8 cellular contexts compared by ENCODE assay signal in the genomic region with DNA sequence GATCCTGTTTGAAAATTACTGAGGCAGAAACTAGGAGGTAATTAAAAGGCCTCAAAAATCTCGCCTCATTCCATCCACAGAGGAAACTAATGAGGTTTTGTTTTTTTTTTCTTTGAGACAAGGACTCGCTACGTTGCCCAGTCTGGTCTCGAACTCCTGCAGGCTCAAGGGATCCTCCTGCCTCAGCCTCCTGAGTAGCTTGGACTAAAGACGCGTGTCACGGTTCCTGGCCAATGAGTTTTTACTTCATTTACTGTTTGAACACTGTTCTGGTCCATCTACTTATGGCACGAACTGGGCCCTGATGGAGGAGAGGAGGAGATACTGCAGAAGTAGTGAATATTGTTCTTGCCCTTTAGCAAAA. TPM values are rescaled to one million over a fixed set of nuclear protein-coding genes. Genes with fewer than 3 reads are reported as not detected.
DNase-seq lines count a peak whose midpoint lies in the region; ATAC-seq, FAIRE-seq and TF ChIP-seq lines count a peak whose summit lies in the region.

No MANE protein-coding gene starts in this region.

- H3K27ac Mint-ChIP-seq in activated CD8-positive, alpha-beta memory T cell treated with anti-CD3 and anti-CD28 coated beads, Interleukin-2, amount 10 ng/mL, durations not matched to agents 7 days and 5 days, result peak overlapping the region; percentile 92
- H3K27ac Mint-ChIP-seq in activated naive CD8-positive, alpha-beta T cell treated with anti-CD3 and anti-CD28 coated beads, Interleukin-2, amount 50 U/mL, for 24 hours, result peak overlapping the region; percentile 69

- peaks cover 29% of the 10 kb centered on the region for H3K36me3 Mint-ChIP-seq in activated CD8-positive, alpha-beta memory T cell treated with anti-CD3 and anti-CD28 coated beads, Interleukin-2, amount 10 ng/mL, durations not matched to agents 7 days and 5 days
- peaks cover 38% of the 10 kb centered on the region for H3K36me3 Mint-ChIP-seq in activated naive CD8-positive, alpha-beta T cell treated with anti-CD3 and anti-CD28 coated beads, Interleukin-2, amount 50 U/mL, for 24 hours (ENCODE audit: low read depth)

- H2AFZ ChIP-seq in HepG2 (ENCODE audit: low read length), result no peak overlapping the region

- H3K4me1 Mint-ChIP-seq in activated CD8-positive, alpha-beta memory T cell treated with anti-CD3 and anti-CD28 coated beads, Interleukin-2, amount 10 ng/mL, durations not matched to agents 7 days and 5 days, result peaks cover 38% of the 10 kb centered on the region
- peaks cover 37% of the 10 kb centered on the region for H3K4me1 Mint-ChIP-seq in activated naive CD8-positive, alpha-beta T cell treated with anti-CD3 and anti-CD28 coated beads, Interleukin-2, amount 50 U/mL, for 24 hours

- POLR2A ChIA-PET in HepG2 (lab: Yijun Ruan, JAX), result interaction anchor here (0.6 to 6.9 kb wide), 20 partner anchors 12 to 482 kb away, joined by 3 to 69 read pairs (median 4); a partner anchor contains a TSS

- H3K9me3 Mint-ChIP-seq in activated CD8-positive, alpha-beta memory T cell treated with anti-CD3 and anti-CD28 coated beads, Interleukin-2, amount 10 ng/mL, durations not matched to agents 7 days and 5 days (ENCODE audit: low read depth), result no peaks in the 10 kb centered on the region
- H3K9me3 Mint-ChIP-seq in activated naive CD8-positive, alpha-beta T cell treated with anti-CD3 and anti-CD28 coated beads, Interleukin-2, amount 50 U/mL, for 24 hours, result no peaks in the 10 kb centered on the region

- H3K27me3 ChIP-seq in HepG2 (ENCODE audit: control insufficient read depth in 1 of 2, insufficient read depth in 2 of 2, low read length in 2 of 2), result no peaks in the 10 kb centered on the region; a peak in 1 of 5 replicates
- no peaks in the 10 kb centered on the region for H3K27me3 ChIP-seq in thymus (ENCODE audit: control insufficient read depth, insufficient read depth)

- H3K9ac ChIP-seq in HepG2 (ENCODE audit: insufficient read depth, low read depth, low read length), result peak overlapping the region; percentile 81

- no peaks in the 10 kb centered on the region for H3K27me3 Mint-ChIP-seq in activated CD8-positive, alpha-beta memory T cell treated with anti-CD3 and anti-CD28 coated beads, Interleukin-2, amount 10 ng/mL, durations not matched to agents 7 days and 5 days
- no peaks in the 10 kb centered on the region for H3K27me3 Mint-ChIP-seq in activated naive CD8-positive, alpha-beta T cell treated with anti-CD3 and anti-CD28 coated beads, Interleukin-2, amount 50 U/mL, for 24 hours

- peaks cover 21% of the 10 kb centered on the region for H3K79me2 ChIP-seq in HepG2 (ENCODE audit: insufficient read depth, low read length)

- FAIRE-seq in HepG2 (lab: Jason Lieb, UNC), result no peak

- H3K27ac ChIP-seq in HepG2 (ENCODE audit: extremely low read length, insufficient read depth, low read length), result peak overlapping the region; percentile 68
- peak overlapping the region; percentile 80 for H3K27ac ChIP-seq in thymus (ENCODE audit: low read depth)

- peaks cover 54% of the 10 kb centered on the region for H3K4me1 ChIP-seq in HepG2 (ENCODE audit: insufficient read depth, low read length)
- H3K4me1 ChIP-seq in thymus (ENCODE audit: control insufficient read depth, insufficient read depth, low read length), result peaks cover 13% of the 10 kb centered on the region

- H3K4me3 ChIP-seq in HepG2 (replicated peaks in 1 of 3; ENCODE audit: insufficient read depth in 1 of 3, low read depth in 2 of 3, low read length in 3 of 3) (peak overlapping the region; percentile 52 to 95 (median 66); a peak in 5 of 6 replicates), thymus (ENCODE audit: low read length) (peak overlapping the region; percentile 98)

- in situ Hi-C loops in HepG2 (cut with HindIII; ENCODE audit: extremely low pct_ligation_motif_present, low pct_unique_long_range_greater_than_20kb), result loop anchor here (5.0 to 25.0 kb wide), 2 partner anchors 72 to 242 kb away; a partner anchor contains a TSS

- H3K4me2 ChIP-seq in HepG2 (ENCODE audit: low read depth, low read length), result peak overlapping the region; percentile 67

- H4K20me1 ChIP-seq in HepG2 (ENCODE audit: insufficient read depth, low read length), result no peaks in the 10 kb centered on the region

- WGBS in HepG2 (ENCODE audit: low lambda C conversion rate), result 45% methylated on average over 8 of the region's 8 CpGs
- whole genome bisulfite sequencing in thymus, result 46% methylated on average over 8 of the region's 8 CpGs

- TF ChIP-seq RAD21 in HepG2 (CRISPR knock-in tag; IDR thresholded peaks at IDR 0.05), result no peak

- CTCF ChIA-PET in activated CD8-positive, alpha-beta memory T cell treated with anti-CD3 and anti-CD28 coated beads, Interleukin-2, amount 10 ng/mL, durations not matched to agents 7 days and 5 days (lab: Charles Lee), result interaction anchor here (0.8 to 8.5 kb wide), 15 partner anchors 10 to 307 kb away, joined by 3 to 102 read pairs (median 6); a partner anchor contains a TSS
- CTCF ChIA-PET in HepG2 (lab: Yijun Ruan, JAX; ENCODE audit: low intra/inter-chr PET ratio, low total read pairs), result interaction anchor here (1.0 kb wide), 1 partner anchor 104 kb away, joined by 3 read pairs; no protein-coding TSS in a partner anchor

- H3K36me3 ChIP-seq in HepG2 (replicated peaks in 1 of 2; ENCODE audit: control insufficient read depth in 1 of 2, insufficient read depth in 2 of 2, low read length in 2 of 2) (peaks cover 3 to 32% of the 10 kb centered on the region in 2 experiments; a peak in 4 of 5 replicates), thymus (ENCODE audit: control insufficient read depth, insufficient read depth) (peaks cover 31% of the 10 kb centered on the region)

- H3K9me3 ChIP-seq in HepG2 (ENCODE audit: low read length), result no peaks in the 10 kb centered on the region
- H3K9me3 ChIP-seq in thymus (ENCODE audit: control insufficient read depth), result no peaks in the 10 kb centered on the region

- TF ChIP-seq EP300 in HepG2 (IDR thresholded peaks at IDR 0.05; ENCODE audit: low read depth in 2 of 2, low read length in 2 of 2) (no peak), HepG2 (CRISPR knock-in tag; IDR thresholded peaks at IDR 0.05; ENCODE audit: borderline replicate concordance) (no peak)

- no peak for ATAC-seq in activated CD8-positive, alpha-beta memory T cell treated with anti-CD3 and anti-CD28 coated beads, Interleukin-2, amount 10 ng/mL, durations not matched to agents 7 days and 5 days
- ATAC-seq in activated naive CD8-positive, alpha-beta T cell treated with anti-CD3 and anti-CD28 coated beads, Interleukin-2, amount 50 U/mL, for 24 hours, result no peak
- ATAC-seq in HepG2 (no peak), GM18520 (IDR thresholded peaks at IDR 0.05; ENCODE audit: unreplicated experiment) (no peak)

- no peak for TF ChIP-seq POLR2A in HepG2 (IDR thresholded peaks at IDR 0.05; ENCODE audit: insufficient read depth in 1 of 2, low read depth in 2 of 2, low read length in 2 of 2)

- TF ChIP-seq CTCF in HepG2 (CRISPR knock-in tag; IDR thresholded peaks at IDR 0.05), result no peak

- DNase-seq in activated CD8-positive, alpha-beta memory T cell treated with anti-CD3 and anti-CD28 coated beads, Interleukin-2, amount 10 ng/mL, durations not matched to agents 7 days and 5 days, result peak; percentile 45
- DNase-seq in activated CD8-positive, alpha-beta memory T cell treated with anti-CD3 and anti-CD28 coated beads, Interleukin-2, amount 50 U/mL, for 48 hours, result no peak
- DNase-seq in activated naive CD8-positive, alpha-beta T cell treated with anti-CD3 and anti-CD28 coated beads, Interleukin-2, amount 50 U/mL, for 24 hours, result no peak
- DNase-seq in HepG2 (ENCODE audit: low spot score) (no peak), islet precursor cell (no peak), NCI-H524 treated with DMSO at 0.1 percent for 48 hours (lab: John Stamatoyannopoulos, UW) (no peak)

- intact Hi-C loops in HepG2 (cut with micrococcal nuclease; ENCODE audit: unreplicated experiment), result loop anchor here (5.0 kb wide), 1 partner anchor 77 kb away; no protein-coding TSS in a partner anchor

- TSS peak; percentile 98 for BruUV-seq in HepG2 (replicated peaks; lab: Mats Ljungman, UMichigan)

- peak overlapping the region; percentile 86 for H3K4me3 Mint-ChIP-seq in activated CD8-positive, alpha-beta memory T cell treated with anti-CD3 and anti-CD28 coated beads, Interleukin-2, amount 10 ng/mL, durations not matched to agents 7 days and 5 days
- peak overlapping the region; percentile 100 for H3K4me3 Mint-ChIP-seq in activated naive CD8-positive, alpha-beta T cell treated with anti-CD3 and anti-CD28 coated beads, Interleukin-2, amount 50 U/mL, for 24 hours

RNA-seq across cellular contexts. Expression of a gene that starts 0.6 kb away (rescaled TPM):
- total RNA-seq in activated CD8-positive, alpha-beta memory T cell treated with anti-CD3 and anti-CD28 coated beads, Interleukin-2, amount 10 ng/mL, durations not matched to agents 7 days and 5 days, result 100 to 1,000 TPM; 163 to 186 TPM
- 61.0 and 66.7 TPM in 2 replicates for total RNA-seq in HepG2 (2016; rRNA removed; fragmentation: Illumina TruSeq; extraction: Trizol)
- 15.2 and 17.0 TPM in 2 replicates for total RNA-seq in HepG2 (2016; cell fraction: cytosol; rRNA removed; fragmentation: Illumina TruSeq; extraction: Trizol; ENCODE audit: low read depth)
- total RNA-seq in HepG2 (2016; cell fraction: insoluble cytoplasmic fraction; rRNA removed; fragmentation: Illumina TruSeq; extraction: Trizol), result 55.0 and 65.2 TPM in 2 replicates
- 30.2 and 33.4 TPM in 2 replicates for total RNA-seq in HepG2 (2016; cell fraction: membrane; rRNA removed; fragmentation: Illumina TruSeq; extraction: Trizol)
- total RNA-seq in HepG2 (2016; cell fraction: nucleus; rRNA removed; fragmentation: Illumina TruSeq; extraction: Trizol), result 78.3 and 94.2 TPM in 2 replicates
- polyA plus RNA-seq in HepG2 (2011; rRNA removed) (66.9 and 80.9 TPM in 2 replicates), thymus (18.6 TPM)
- 44.0 and 51.2 TPM in 2 replicates for polyA plus RNA-seq in HepG2 (2011; cell fraction: cytosol; rRNA removed)
- polyA plus RNA-seq in HepG2 (2011; cell fraction: nucleus; rRNA removed), result 89.5 and 92.9 TPM in 2 replicates
- polyA plus RNA-seq in HepG2 (2012), result 31.4 and 42.7 TPM in 2 replicates
- 3.4 and 3.8 TPM in 2 replicates for polyA plus RNA-seq in HepG2 (2016; cell fraction: cytosol; fragmentation: Illumina TruSeq; extraction: Trizol; ENCODE audit: low read depth)
- polyA plus RNA-seq in HepG2 (2016; cell fraction: insoluble cytoplasmic fraction; fragmentation: Illumina TruSeq; extraction: Trizol; ENCODE audit: low read depth), result 35.5 and 38.3 TPM in 2 replicates
- 10.5 and 13.3 TPM in 2 replicates for polyA plus RNA-seq in HepG2 (2016; cell fraction: membrane; fragmentation: Illumina TruSeq; extraction: Trizol; ENCODE audit: low read depth)
- polyA plus RNA-seq in HepG2 (2016; cell fraction: nucleus; fragmentation: Illumina TruSeq; extraction: Trizol; ENCODE audit: insufficient read depth, low read depth), result 83.5 and 84.1 TPM in 2 replicates
- 349 and 803 TPM in 2 replicates for polyA minus RNA-seq in HepG2 (2011; rRNA and poly(A)+ RNA removed; ENCODE audit: low replicate concordance)
- polyA minus RNA-seq in HepG2 (2011; cell fraction: cytosol; rRNA and poly(A)+ RNA removed), result 64.7 and 67.6 TPM in 2 replicates
- polyA minus RNA-seq in HepG2 (2011; cell fraction: nucleus; rRNA and poly(A)+ RNA removed), result 119 and 145 TPM in 2 replicates

RNA-seq across cellular contexts. Expression of a gene that starts 16.1 kb away (rescaled TPM):
- 10 to 100 TPM; 45.9 to 48.9 TPM for total RNA-seq in activated CD8-positive, alpha-beta memory T cell treated with anti-CD3 and anti-CD28 coated beads, Interleukin-2, amount 10 ng/mL, durations not matched to agents 7 days and 5 days
- total RNA-seq in HepG2 (2016; rRNA removed; fragmentation: Illumina TruSeq; extraction: Trizol), result 39.1 and 58.2 TPM in 2 replicates
- total RNA-seq in HepG2 (2016; cell fraction: cytosol; rRNA removed; fragmentation: Illumina TruSeq; extraction: Trizol; ENCODE audit: low read depth), result 11.6 and 16.0 TPM in 2 replicates
- 42.4 and 63.3 TPM in 2 replicates for total RNA-seq in HepG2 (2016; cell fraction: insoluble cytoplasmic fraction; rRNA removed; fragmentation: Illumina TruSeq; extraction: Trizol)
- 23.7 and 24.7 TPM in 2 replicates for total RNA-seq in HepG2 (2016; cell fraction: membrane; rRNA removed; fragmentation: Illumina TruSeq; extraction: Trizol)
- 43.5 and 51.7 TPM in 2 replicates for total RNA-seq in HepG2 (2016; cell fraction: nucleus; rRNA removed; fragmentation: Illumina TruSeq; extraction: Trizol)
- polyA plus RNA-seq in HepG2 (2011; rRNA removed) (58.4 and 61.2 TPM in 2 replicates), thymus (40.8 TPM)
- 59.3 and 65.1 TPM in 2 replicates for polyA plus RNA-seq in HepG2 (2011; cell fraction: cytosol; rRNA removed)
- polyA plus RNA-seq in HepG2 (2011; cell fraction: nucleus; rRNA removed), result 24.0 and 30.6 TPM in 2 replicates
- 36.3 and 49.1 TPM in 2 replicates for polyA plus RNA-seq in HepG2 (2012)
- 10.7 and 11.1 TPM in 2 replicates for polyA plus RNA-seq in HepG2 (2016; cell fraction: cytosol; fragmentation: Illumina TruSeq; extraction: Trizol; ENCODE audit: low read depth)
- polyA plus RNA-seq in HepG2 (2016; cell fraction: insoluble cytoplasmic fraction; fragmentation: Illumina TruSeq; extraction: Trizol; ENCODE audit: low read depth), result 34.5 and 36.3 TPM in 2 replicates
- 16.8 and 18.4 TPM in 2 replicates for polyA plus RNA-seq in HepG2 (2016; cell fraction: membrane; fragmentation: Illumina TruSeq; extraction: Trizol; ENCODE audit: low read depth)
- polyA plus RNA-seq in HepG2 (2016; cell fraction: nucleus; fragmentation: Illumina TruSeq; extraction: Trizol; ENCODE audit: insufficient read depth, low read depth), result 87.7 and 89.2 TPM in 2 replicates
- 42.9 and 55.0 TPM in 2 replicates for polyA minus RNA-seq in HepG2 (2011; rRNA and poly(A)+ RNA removed; ENCODE audit: low replicate concordance)
- 19.1 and 20.8 TPM in 2 replicates for polyA minus RNA-seq in HepG2 (2011; cell fraction: cytosol; rRNA and poly(A)+ RNA removed)
- polyA minus RNA-seq in HepG2 (2011; cell fraction: nucleus; rRNA and poly(A)+ RNA removed), result 14.3 and 19.9 TPM in 2 replicates

RNA-seq across cellular contexts. Expression of a gene that starts 16.4 kb away (rescaled TPM):
- total RNA-seq in activated CD8-positive, alpha-beta memory T cell treated with anti-CD3 and anti-CD28 coated beads, Interleukin-2, amount 10 ng/mL, durations not matched to agents 7 days and 5 days, result 10 to 100 TPM; 64.7 to 81.2 TPM
- total RNA-seq in HepG2 (2016; rRNA removed; fragmentation: Illumina TruSeq; extraction: Trizol), result 39.9 TPM in 2 replicates
- 11.6 and 12.4 TPM in 2 replicates for total RNA-seq in HepG2 (2016; cell fraction: cytosol; rRNA removed; fragmentation: Illumina TruSeq; extraction: Trizol; ENCODE audit: low read depth)
- 35.6 and 40.5 TPM in 2 replicates for total RNA-seq in HepG2 (2016; cell fraction: insoluble cytoplasmic fraction; rRNA removed; fragmentation: Illumina TruSeq; extraction: Trizol)
- total RNA-seq in HepG2 (2016; cell fraction: membrane; rRNA removed; fragmentation: Illumina TruSeq; extraction: Trizol), result 14.0 and 14.2 TPM in 2 replicates
- total RNA-seq in HepG2 (2016; cell fraction: nucleus; rRNA removed; fragmentation: Illumina TruSeq; extraction: Trizol), result 44.5 and 52.4 TPM in 2 replicates
- polyA plus RNA-seq in HepG2 (2011; rRNA removed) (32.7 and 38.0 TPM in 2 replicates), thymus (27.0 TPM)
- 15.3 and 15.7 TPM in 2 replicates for polyA plus RNA-seq in HepG2 (2011; cell fraction: cytosol; rRNA removed)
- 43.4 and 50.4 TPM in 2 replicates for polyA plus RNA-seq in HepG2 (2011; cell fraction: nucleus; rRNA removed)
- polyA plus RNA-seq in HepG2 (2012), result 37.9 and 44.2 TPM in 2 replicates
- 1.8 and 2.1 TPM in 2 replicates for polyA plus RNA-seq in HepG2 (2016; cell fraction: cytosol; fragmentation: Illumina TruSeq; extraction: Trizol; ENCODE audit: low read depth)
- polyA plus RNA-seq in HepG2 (2016; cell fraction: insoluble cytoplasmic fraction; fragmentation: Illumina TruSeq; extraction: Trizol; ENCODE audit: low read depth), result 25.9 and 35.1 TPM in 2 replicates
- 3.2 and 4.2 TPM in 2 replicates for polyA plus RNA-seq in HepG2 (2016; cell fraction: membrane; fragmentation: Illumina TruSeq; extraction: Trizol; ENCODE audit: low read depth)
- 83.1 and 98.8 TPM in 2 replicates for polyA plus RNA-seq in HepG2 (2016; cell fraction: nucleus; fragmentation: Illumina TruSeq; extraction: Trizol; ENCODE audit: insufficient read depth, low read depth)
- polyA minus RNA-seq in HepG2 (2011; rRNA and poly(A)+ RNA removed; ENCODE audit: low replicate concordance), result 95.5 and 107 TPM in 2 replicates
- polyA minus RNA-seq in HepG2 (2011; cell fraction: cytosol; rRNA and poly(A)+ RNA removed), result 25.8 and 29.5 TPM in 2 replicates
- 70.4 and 73.5 TPM in 2 replicates for polyA minus RNA-seq in HepG2 (2011; cell fraction: nucleus; rRNA and poly(A)+ RNA removed)

RNA-seq across cellular contexts. Expression of a gene that starts 31.6 kb away (rescaled TPM):
- 10 to 100 TPM; 25.4 to 28.2 TPM for total RNA-seq in activated CD8-positive, alpha-beta memory T cell treated with anti-CD3 and anti-CD28 coated beads, Interleukin-2, amount 10 ng/mL, durations not matched to agents 7 days and 5 days
- total RNA-seq in HepG2 (2016; rRNA removed; fragmentation: Illumina TruSeq; extraction: Trizol), result 1.9 and 5.0 TPM in 2 replicates
- total RNA-seq in HepG2 (2016; cell fraction: cytosol; rRNA removed; fragmentation: Illumina TruSeq; extraction: Trizol; ENCODE audit: low read depth), result 0.62 and 1.0 TPM in 2 replicates
- 0.83 and 5.2 TPM in 2 replicates for total RNA-seq in HepG2 (2016; cell fraction: insoluble cytoplasmic fraction; rRNA removed; fragmentation: Illumina TruSeq; extraction: Trizol)
- total RNA-seq in HepG2 (2016; cell fraction: membrane; rRNA removed; fragmentation: Illumina TruSeq; extraction: Trizol), result 0.48 and 0.93 TPM in 2 replicates
- total RNA-seq in HepG2 (2016; cell fraction: nucleus; rRNA removed; fragmentation: Illumina TruSeq; extraction: Trizol), result 12.3 and 13.9 TPM in 2 replicates
- polyA plus RNA-seq in HepG2 (2011; rRNA removed), result 8.6 and 10.4 TPM in 2 replicates
- polyA plus RNA-seq in HepG2 (2011; cell fraction: cytosol; rRNA removed), result 1.6 TPM in 2 replicates
- 39.0 and 41.5 TPM in 2 replicates for polyA plus RNA-seq in HepG2 (2011; cell fraction: nucleus; rRNA removed)
- polyA plus RNA-seq in HepG2 (2012), result 3.7 and 5.6 TPM in 2 replicates
- 0.03 TPM in 1 of 2 replicates, not detected in the other for polyA plus RNA-seq in HepG2 (2016; cell fraction: cytosol; fragmentation: Illumina TruSeq; extraction: Trizol; ENCODE audit: low read depth)
- 0.70 and 1.3 TPM in 2 replicates for polyA plus RNA-seq in HepG2 (2016; cell fraction: insoluble cytoplasmic fraction; fragmentation: Illumina TruSeq; extraction: Trizol; ENCODE audit: low read depth)
- 0.22 and 0.43 TPM in 2 replicates for polyA plus RNA-seq in HepG2 (2016; cell fraction: membrane; fragmentation: Illumina TruSeq; extraction: Trizol; ENCODE audit: low read depth)
- polyA plus RNA-seq in HepG2 (2016; cell fraction: nucleus; fragmentation: Illumina TruSeq; extraction: Trizol; ENCODE audit: insufficient read depth, low read depth), result 33.1 and 34.5 TPM in 2 replicates
- polyA minus RNA-seq in HepG2 (2011; rRNA and poly(A)+ RNA removed; ENCODE audit: low replicate concordance), result 12.9 and 33.2 TPM in 2 replicates
- polyA minus RNA-seq in HepG2 (2011; cell fraction: cytosol; rRNA and poly(A)+ RNA removed), result 1.1 and 2.8 TPM in 2 replicates
- 27.9 and 31.6 TPM in 2 replicates for polyA minus RNA-seq in HepG2 (2011; cell fraction: nucleus; rRNA and poly(A)+ RNA removed)
- polyA plus RNA-seq in thymus, result 6.4 TPM

RNA-seq across cellular contexts. Expression of a gene that starts 46.7 kb away (rescaled TPM):
- 100 to 1,000 TPM; 151 to 197 TPM for total RNA-seq in activated CD8-positive, alpha-beta memory T cell treated with anti-CD3 and anti-CD28 coated beads, Interleukin-2, amount 10 ng/mL, durations not matched to agents 7 days and 5 days
- 98.0 and 105 TPM in 2 replicates for total RNA-seq in HepG2 (2016; rRNA removed; fragmentation: Illumina TruSeq; extraction: Trizol)
- total RNA-seq in HepG2 (2016; cell fraction: cytosol; rRNA removed; fragmentation: Illumina TruSeq; extraction: Trizol; ENCODE audit: low read depth), result 14.6 and 16.2 TPM in 2 replicates
- total RNA-seq in HepG2 (2016; cell fraction: insoluble cytoplasmic fraction; rRNA removed; fragmentation: Illumina TruSeq; extraction: Trizol), result 98.5 and 112 TPM in 2 replicates
- 35.4 and 39.1 TPM in 2 replicates for total RNA-seq in HepG2 (2016; cell fraction: membrane; rRNA removed; fragmentation: Illumina TruSeq; extraction: Trizol)
- total RNA-seq in HepG2 (2016; cell fraction: nucleus; rRNA removed; fragmentation: Illumina TruSeq; extraction: Trizol), result 89.1 and 95.8 TPM in 2 replicates
- polyA plus RNA-seq in HepG2 (2011; rRNA removed) (28.2 and 41.4 TPM in 2 replicates), thymus (19.4 TPM)
- 22.7 and 32.5 TPM in 2 replicates for polyA plus RNA-seq in HepG2 (2011; cell fraction: cytosol; rRNA removed)
- polyA plus RNA-seq in HepG2 (2011; cell fraction: nucleus; rRNA removed), result 69.4 and 110 TPM in 2 replicates
- polyA plus RNA-seq in HepG2 (2012), result 16.1 and 27.4 TPM in 2 replicates
- 9.9 and 10.2 TPM in 2 replicates for polyA plus RNA-seq in HepG2 (2016; cell fraction: cytosol; fragmentation: Illumina TruSeq; extraction: Trizol; ENCODE audit: low read depth)
- 92.8 and 96.1 TPM in 2 replicates for polyA plus RNA-seq in HepG2 (2016; cell fraction: insoluble cytoplasmic fraction; fragmentation: Illumina TruSeq; extraction: Trizol; ENCODE audit: low read depth)
- polyA plus RNA-seq in HepG2 (2016; cell fraction: membrane; fragmentation: Illumina TruSeq; extraction: Trizol; ENCODE audit: low read depth), result 20.0 and 23.8 TPM in 2 replicates
- 145 and 148 TPM in 2 replicates for polyA plus RNA-seq in HepG2 (2016; cell fraction: nucleus; fragmentation: Illumina TruSeq; extraction: Trizol; ENCODE audit: insufficient read depth, low read depth)
- polyA minus RNA-seq in HepG2 (2011; rRNA and poly(A)+ RNA removed; ENCODE audit: low replicate concordance), result 67.2 and 287 TPM in 2 replicates
- polyA minus RNA-seq in HepG2 (2011; cell fraction: cytosol; rRNA and poly(A)+ RNA removed), result 18.6 and 22.3 TPM in 2 replicates
- 59.9 and 64.0 TPM in 2 replicates for polyA minus RNA-seq in HepG2 (2011; cell fraction: nucleus; rRNA and poly(A)+ RNA removed)
